Comparison of ENCODE assay signal across 25 cellular contexts in the genomic region with DNA sequence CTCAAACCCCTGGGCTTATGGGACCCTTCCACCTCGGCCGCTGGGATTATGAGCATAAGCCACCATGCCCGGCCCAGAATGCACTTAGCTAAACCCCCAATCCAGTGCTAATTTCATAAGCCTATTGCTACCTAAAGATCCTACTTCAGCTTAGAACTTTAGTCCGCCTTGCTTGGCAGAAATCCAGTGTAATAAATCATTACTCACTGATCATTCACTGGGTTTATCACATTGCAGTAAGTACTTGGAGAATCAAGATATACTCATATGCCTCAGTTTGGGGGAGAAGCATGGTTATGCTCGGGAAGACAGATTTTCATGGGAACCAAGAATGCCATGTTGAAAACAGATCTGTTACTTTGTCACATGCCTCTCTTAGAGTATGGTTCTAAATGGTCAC. TPM values are rescaled to one million over a fixed set of nuclear protein-coding genes. Genes with fewer than 3 reads are reported as not detected.
DNase-seq lines count a peak whose midpoint lies in the region; ATAC-seq and TF ChIP-seq lines count a peak whose summit lies in the region.
"Had no signal": no experiment of that assay in that cellular context is flagged by ENCODE, and none has a peak within 500 bp of the region (broad histone marks: within the 10 kb centered on the region; RNA-seq: fewer than 3 reads in every experiment).

No MANE protein-coding gene starts in this region.

- H3K27ac ChIP-seq in C4-2B (peak overlapping the region; percentile 56), VCaP (peak overlapping the region; percentile 23; the same call in 1 of the 2 replicates), hepatocyte (peak overlapping the region; percentile 56)
- H3K27ac ChIP-seq: 22Rv1; BLaER1 treated with 17β-estradiol and CSF1 and Interleukin-3, amounts not matched to agents 10 nM and 100 nM had no signal

- no peaks in the 10 kb centered on the region for H3K9me2 ChIP-seq in hepatocyte (replicated peaks; ENCODE audit: insufficient read depth)

- no peak overlapping the region for H3K4me2 ChIP-seq in hepatocyte
- H3K4me2 ChIP-seq: BLaER1 treated with 17β-estradiol and CSF1 and Interleukin-3, amounts not matched to agents 10 nM and 100 nM; GM23338 had no signal

- no peak for ATAC-seq in HG03039 (IDR thresholded peaks at IDR 0.05; ENCODE audit: unreplicated experiment)
- ATAC-seq: GM23338, HCT116 had no signal

- peaks cover 8% of the 10 kb centered on the region for H3K79me2 ChIP-seq in hepatocyte

- no peaks in the 10 kb centered on the region for H3K9me3 ChIP-seq in hepatocyte (ENCODE audit: low read depth)
- H3K9me3 ChIP-seq: BE2C; BLaER1 treated with 17β-estradiol and CSF1 and Interleukin-3, amounts not matched to agents 10 nM and 100 nM had no signal

- no peaks in the 10 kb centered on the region for H3K36me3 ChIP-seq in hepatocyte (replicated peaks; ENCODE audit: insufficient read depth, low read depth)
- H3K36me3 ChIP-seq: BE2C; BLaER1 treated with 17β-estradiol and CSF1 and Interleukin-3, amounts not matched to agents 10 nM and 100 nM had no signal

- DNase-seq in NCI-H82 treated with DMSO at 0.1 percent for 48 hours (lab: John Stamatoyannopoulos, UW; ENCODE audit: unreplicated experiment) = peak; percentile 29
- DNase-seq in hepatocyte (ENCODE audit: low spot score) = no peak
- no peak for DNase-seq in iPS-NIHi11 (ENCODE audit: low spot score)
- DNase-seq in NCI-H524 treated with DMSO at 0.1 percent for 48 hours (lab: John Stamatoyannopoulos, UW) = no peak
- no peak for DNase-seq in NCI-H510A (lab: John Stamatoyannopoulos, UW)
- DNase-seq: BE2C; Calu3; CD4-positive, alpha-beta memory T cell; COR-L47; DMS53; DMS79 treated with DMSO at 0.1 percent for 48 hours; GF-D8; H9; HFFc6 had no signal

- no peak overlapping the region for H2AFZ ChIP-seq in hepatocyte
- H2AFZ ChIP-seq: GM23338 had no signal

- no peak for TF ChIP-seq CTCF in C4-2B (conservative IDR thresholded peaks at IDR 0.05)
- TF ChIP-seq CTCF in VCaP (conservative IDR thresholded peaks at IDR 0.05) = no peak
- TF ChIP-seq CTCF in hepatocyte (IDR thresholded peaks at IDR 0.05; ENCODE audit: poor library complexity) = no peak

- H4K20me1 ChIP-seq in hepatocyte (ENCODE audit: insufficient read depth, poor library complexity, severe bottlenecking) = no peaks in the 10 kb centered on the region

- no peaks in the 10 kb centered on the region for H3K27me3 ChIP-seq in hepatocyte
- H3K27me3 ChIP-seq: BLaER1 treated with 17β-estradiol and CSF1 and Interleukin-3, amounts not matched to agents 10 nM and 100 nM had no signal

- WGBS in hepatocyte (ENCODE audit: low lambda C conversion rate, missing lambda C conversion rate) = 71% methylated on average over 5 of the region's 5 CpGs

- H3K4me3 ChIP-seq in hepatocyte = no peak overlapping the region
- H3K4me3 ChIP-seq: BLaER1 treated with 17β-estradiol and CSF1 and Interleukin-3, amounts not matched to agents 10 nM and 100 nM; GM23338 had no signal

- H3K4me1 ChIP-seq in hepatocyte (ENCODE audit: insufficient read depth) = peaks cover 15% of the 10 kb centered on the region
- H3K4me1 ChIP-seq: BE2C had no signal

RNA-seq across cellular contexts. Expression of gene TBRG1, which starts 3.8 kb away (rescaled TPM):
- 34.6 and 41.4 TPM in 2 replicates for total RNA-seq in hepatocyte
- polyA plus RNA-seq in hepatocyte = 35.0 and 45.2 TPM in 2 replicates

RNA-seq across cellular contexts. Expression of gene PANX3, which starts 7.6 kb away (rescaled TPM):
- not detected in 2 replicates for total RNA-seq in hepatocyte
- 0.09 and 0.25 TPM in 2 replicates for polyA plus RNA-seq in hepatocyte
- total RNA-seq: Calu3; CD4-positive, alpha-beta memory T cell; Daoy; G401; GM23338; H4; H9; HFFc6 had no signal
- polyA plus RNA-seq: AG04450; CD4-positive, alpha-beta memory T cell; GM23338 had no signal

RNA-seq across cellular contexts. Expression of gene OR8A1, which starts 49.1 kb away (rescaled TPM):
- not detected in 2 replicates for total RNA-seq in hepatocyte
- polyA plus RNA-seq in hepatocyte = not detected in 2 replicates
- total RNA-seq: Calu3; CD4-positive, alpha-beta memory T cell; Daoy; G401; GM23338; H4; H9; HFFc6 had no signal
- polyA plus RNA-seq: AG04450; CD4-positive, alpha-beta memory T cell; GM23338 had no signal

RNA-seq across cellular contexts. Expression of gene SIAE, which starts 54.7 kb away (rescaled TPM):
- 35.5 and 37.0 TPM in 2 replicates for total RNA-seq in hepatocyte
- 18.6 and 24.0 TPM in 2 replicates for polyA plus RNA-seq in hepatocyte

RNA-seq across cellular contexts. Expression of gene SPA17, which starts 54.8 kb away (rescaled TPM):
- total RNA-seq in hepatocyte = 5.8 and 7.2 TPM in 2 replicates
- 3.8 and 5.8 TPM in 2 replicates for polyA plus RNA-seq in hepatocyte
